Comparison of ENCODE assay signal across 16 cellular contexts in the genomic region with DNA sequence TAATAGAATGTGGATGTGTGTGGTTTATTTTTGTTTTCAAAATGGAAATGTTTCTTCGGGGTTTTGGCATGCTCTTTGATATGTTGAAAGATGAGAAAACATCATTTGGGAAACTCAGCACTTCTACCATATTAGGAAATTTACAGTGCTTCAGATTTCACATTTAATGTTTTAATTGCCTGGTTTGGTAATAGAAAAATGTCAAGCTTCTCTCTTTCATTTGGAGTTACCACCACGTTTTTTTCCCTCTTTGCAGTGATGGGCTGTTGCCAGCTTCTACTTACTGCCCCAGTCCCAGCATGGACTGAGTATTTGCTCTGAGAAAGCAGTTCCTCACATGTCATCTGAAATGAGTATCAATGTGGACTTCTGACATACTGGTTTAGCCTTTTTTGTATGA.
DNase-seq lines count a peak whose midpoint lies in the region; ATAC-seq and TF ChIP-seq lines count a peak whose summit lies in the region.
"Had no signal": no experiment of that assay in that cellular context is flagged by ENCODE, and none has a peak within 500 bp of the region (broad histone marks: within the 10 kb centered on the region; RNA-seq: fewer than 3 reads in every experiment).

No MANE protein-coding gene starts in this region.

- H2AFZ ChIP-seq in osteoblast (ENCODE audit: low read length) (peak overlapping the region; percentile 81), MM.1S (ENCODE audit: low read length) (no peak overlapping the region)

- H3K4me1 ChIP-seq in osteoblast (ENCODE audit: insufficient read depth, low read length) (peaks cover 14% of the 10 kb centered on the region), MM.1S (ENCODE audit: low read length) (no peaks in the 10 kb centered on the region)
- H3K4me1 ChIP-seq in effector memory CD4-positive, alpha-beta T cell (ENCODE audit: control insufficient read depth, insufficient read depth, low read length, poor library complexity, severe bottlenecking): no peaks in the 10 kb centered on the region

- H3K27me3 ChIP-seq in osteoblast (ENCODE audit: insufficient read depth, low read length): no peaks in the 10 kb centered on the region
- no peaks in the 10 kb centered on the region for H3K27me3 ChIP-seq in effector memory CD4-positive, alpha-beta T cell (replicated peaks; ENCODE audit: control insufficient read depth, insufficient read depth, low read length, poor library complexity, severe bottlenecking)
- H3K27me3 ChIP-seq in MM.1S (replicated peaks; ENCODE audit: insufficient read depth, low read length): no peaks in the 10 kb centered on the region
- H3K27me3 ChIP-seq: upper lobe of right lung had no signal

- H3K4me2 ChIP-seq in osteoblast (ENCODE audit: insufficient read depth, low read length) (no peak overlapping the region), MM.1S (ENCODE audit: low read depth, low read length) (no peak overlapping the region)

- H3K9me3 ChIP-seq in KOPT-K1 (ENCODE audit: insufficient read depth, low read length, poor library complexity, severe bottlenecking) (no peaks in the 10 kb centered on the region), osteoblast (ENCODE audit: low read depth, low read length) (no peaks in the 10 kb centered on the region), MM.1S (replicated peaks; ENCODE audit: insufficient read depth, low read length) (no peaks in the 10 kb centered on the region)
- H3K9me3 ChIP-seq in effector memory CD4-positive, alpha-beta T cell (ENCODE audit: control insufficient read depth, low read length): no peaks in the 10 kb centered on the region
- H3K9me3 ChIP-seq: upper lobe of right lung had no signal

- H4K20me1 ChIP-seq in osteoblast (ENCODE audit: insufficient read depth, low read length) (no peaks in the 10 kb centered on the region), MM.1S (ENCODE audit: insufficient read depth, low read length) (no peaks in the 10 kb centered on the region)

- no peak for TF ChIP-seq CTCF in AG10803 (conservative IDR thresholded peaks at IDR 0.05; ENCODE audit: low read length)
- no peak for TF ChIP-seq CTCF in coronary artery (IDR thresholded peaks at IDR 0.05)
- no peak for TF ChIP-seq CTCF in osteoblast (IDR thresholded peaks at IDR 0.05; ENCODE audit: extremely low read depth, low read depth, low read length)
- TF ChIP-seq CTCF in MM.1S (IDR thresholded peaks at IDR 0.05; ENCODE audit: low read length): no peak

- no peaks in the 10 kb centered on the region for H3F3A ChIP-seq in MM.1S (ENCODE audit: insufficient read depth, low read length)

- no peak overlapping the region for H3K9ac ChIP-seq in MM.1S (ENCODE audit: low read length)

- H3K79me2 ChIP-seq in osteoblast (ENCODE audit: insufficient read depth, low read length): no peaks in the 10 kb centered on the region
- H3K79me2 ChIP-seq in MM.1S (ENCODE audit: low read length): no peaks in the 10 kb centered on the region

- peak; percentile 54 for DNase-seq in AG10803 (ENCODE audit: low read depth)
- DNase-seq in coronary artery (ENCODE audit: low spot score): no peak
- DNase-seq in osteoblast (ENCODE audit: insufficient read length, low spot score, missing footprints): no peak
- no peak for DNase-seq in cerebellar nuclear complex (lab: John Stamatoyannopoulos, UW)
- DNase-seq in effector memory CD4-positive, alpha-beta T cell: no peak
- DNase-seq in MM.1S: no peak
- DNase-seq: activated CD4-positive, alpha-beta memory T cell treated with anti-CD3 and anti-CD28 coated beads for 36 hours; erythroblast; KBM-7; NCI-H187 treated with DMSO at 0.1 percent for 48 hours; NCI-H748 treated with DMSO at 0.1 percent for 48 hours; nucleus accumbens; upper lobe of right lung had no signal

- peak overlapping the region; percentile 100 for H3K27ac ChIP-seq in KOPT-K1 (ENCODE audit: low read depth, low read length, poor library complexity, severe bottlenecking)
- peak overlapping the region; percentile 23 to 49 for H3K27ac ChIP-seq in coronary artery
- no peak overlapping the region for H3K27ac ChIP-seq in osteoblast (ENCODE audit: low read depth, low read length)
- no peak overlapping the region for H3K27ac ChIP-seq in effector memory CD4-positive, alpha-beta T cell (ENCODE audit: insufficient read depth, low read length, poor library complexity, severe bottlenecking)
- H3K27ac ChIP-seq in MM.1S (ENCODE audit: low read length): no peak overlapping the region
- H3K27ac ChIP-seq: upper lobe of right lung had no signal

- ATAC-seq in HG02623 (IDR thresholded peaks at IDR 0.05; ENCODE audit: unreplicated experiment): no peak
- ATAC-seq: upper lobe of right lung had no signal

- peaks cover 46% of the 10 kb centered on the region for H3K36me3 ChIP-seq in KOPT-K1 (ENCODE audit: insufficient read depth, low read length)
- H3K36me3 ChIP-seq in osteoblast (ENCODE audit: insufficient read depth, low read length): no peaks in the 10 kb centered on the region
- H3K36me3 ChIP-seq in effector memory CD4-positive, alpha-beta T cell (ENCODE audit: control insufficient read depth, insufficient read depth, low read length): no peaks in the 10 kb centered on the region
- H3K36me3 ChIP-seq in MM.1S (replicated peaks; ENCODE audit: insufficient read depth, low read length): no peaks in the 10 kb centered on the region
- H3K36me3 ChIP-seq: upper lobe of right lung had no signal

- no peak overlapping the region for H3K4me3 ChIP-seq in AG10803 (ENCODE audit: low read length)
- no peak overlapping the region for H3K4me3 ChIP-seq in coronary artery
- no peak overlapping the region for H3K4me3 ChIP-seq in osteoblast (ENCODE audit: insufficient read depth, low read length)
- no peak overlapping the region for H3K4me3 ChIP-seq in effector memory CD4-positive, alpha-beta T cell (ENCODE audit: insufficient read depth, low read depth, low read length, poor library complexity, severe bottlenecking)
- no peak overlapping the region for H3K4me3 ChIP-seq in MM.1S (ENCODE audit: low read length)
- H3K4me3 ChIP-seq: lung, upper lobe of right lung had no signal

- H3K9me2 ChIP-seq in MM.1S (replicated peaks; ENCODE audit: insufficient read depth, low read length): no peaks in the 10 kb centered on the region

Comparison
In these comparisons a context has a peak if more than half of its experiments do, and no peak if none do; other contexts are left out.
1. H3K27ac ChIP-seq: peak in KOPT-K1 (single experiment) and coronary artery (2 of 2); none in osteoblast (single experiment), effector memory CD4-positive, alpha-beta T cell (single experiment) and MM.1S (single experiment).